Comparison of ENCODE assay signal across 1 cellular context in genomic region chr12:4717806-4718205, GRCh38.
TF ChIP-seq lines count a peak whose summit lies in the region.

No MANE protein-coding gene starts in this region.

TF ChIP-seq in GM23338, 12 proteins besides CTCF, POLR2A, EP300 and RAD21 (continued from another document):
- TF ChIP-seq ZNF114 (CRISPR knock-in tag; IDR thresholded peaks at IDR 0.05), result no peak
- no peak for TF ChIP-seq JUNB (IDR thresholded peaks at IDR 0.05; ENCODE audit: unreplicated experiment)
- no peak for TF ChIP-seq EZH2phosphoT487 (IDR thresholded peaks at IDR 0.05; ENCODE audit: unreplicated experiment)
- no peak for TF ChIP-seq EZH2 (IDR thresholded peaks at IDR 0.05; ENCODE audit: low read depth, unreplicated experiment)
- no peak for TF ChIP-seq ZNF331 (CRISPR knock-in tag; IDR thresholded peaks at IDR 0.05; ENCODE audit: low read depth)
- no peak for TF ChIP-seq ETS1 (IDR thresholded peaks at IDR 0.05)
